8 cellular contexts compared by ENCODE assay signal in genomic region chr19:49145485-49146407, GRCh38. TPM values are rescaled to one million over a fixed set of nuclear protein-coding genes. Genes with fewer than 3 reads are reported as not detected.
DNase-seq lines count a peak whose midpoint lies in the region; ATAC-seq, FAIRE-seq and TF ChIP-seq lines count a peak whose summit lies in the region.

No MANE protein-coding gene starts in this region.

- intact Hi-C loops in adrenal gland (cut with DNase I) (loop anchor here (2.0 to 5.0 kb wide), 2 partner anchors 43 to 49 kb away; no protein-coding TSS in a partner anchor), left ventricle myocardium superior (cut with micrococcal nuclease) (loop anchor here (10.0 kb wide), 1 partner anchor 51 kb away; no protein-coding TSS in a partner anchor)

- FAIRE-seq in urothelium cell line (lab: Jason Lieb, UNC) = no peak

- H3K36me3 ChIP-seq in adrenal gland (replicated peaks in 1 of 2) = no peaks in the 10 kb centered on the region

- no peaks in the 10 kb centered on the region for H3K27me3 ChIP-seq in adrenal gland

- H3K4me3 ChIP-seq in adrenal gland = peak overlapping the region in 1 of 4 donors; percentile 40

- TF ChIP-seq CTCF in adrenal gland (IDR thresholded peaks at IDR 0.05) = peak; percentile 71 to 91 (median 84)

- no peaks in the 10 kb centered on the region for H3K9me3 ChIP-seq in adrenal gland (replicated peaks in 1 of 3)

- H3K4me1 ChIP-seq in adrenal gland (replicated peaks in 1 of 2) = peaks cover 9 to 23% of the 10 kb centered on the region in 2 donors

- no peak for TF ChIP-seq POLR2A in adrenal gland (IDR thresholded peaks at IDR 0.05)

- DNase-seq in CMK (ENCODE audit: low read depth) (peak; percentile 70), HuH-7.5 (ENCODE audit: low spot score) (peak; percentile 90), SW480 (ENCODE audit: low spot score) (peak; percentile 67), adrenal gland (peak; percentile 74 to 92 (median 83)), left ventricle myocardium superior (peak; percentile 89), putamen (ENCODE audit: low spot score) (peak; percentile 65), urothelium cell line (ENCODE audit: low spot score) (peak; percentile 68)

- WGBS in adrenal gland, 4 donors = 8 to 10% (median 9%) methylated on average over 21 to 31 of the region's 31 CpGs

- peak; percentile 9 for ATAC-seq in left ventricle myocardium superior
- ATAC-seq in HG03565 (IDR thresholded peaks at IDR 0.05; ENCODE audit: unreplicated experiment) = no peak

- peak overlapping the region in 1 of 5 donors; percentile 29 for H3K27ac ChIP-seq in adrenal gland

RNA-seq across cellular contexts. Expression of gene HRC, which starts 9.4 kb away (rescaled TPM):
- total RNA-seq in adrenal gland (1 to 10 TPM in 7 of 8 donors, under 1 TPM in 1; 0.77 to 7.1 (median 2.6) TPM), left ventricle myocardium superior (868 TPM)
- 1 to 10 TPM; 2.1 to 2.5 (median 2.4) TPM for polyA plus RNA-seq in adrenal gland

RNA-seq across cellular contexts. Expression of gene TRPM4, which starts 11.8 kb away (rescaled TPM):
- total RNA-seq in adrenal gland (10 to 100 TPM in 6 of 8 donors, 1 to 10 TPM in 2; 6.8 to 25.1 (median 15.7) TPM), left ventricle myocardium superior (26.6 TPM)
- 10 to 100 TPM in 2 of 3 donors, 1 to 10 TPM in 1; 4.2 to 56.3 (median 20.6) TPM for polyA plus RNA-seq in adrenal gland

RNA-seq across cellular contexts. Expression of gene PPFIA3, which starts 26.4 kb away (rescaled TPM):
- 10 to 100 TPM in 5 of 8 donors, 1 to 10 TPM in 3; 6.1 to 17.2 (median 14.6) TPM for total RNA-seq in adrenal gland
- 10 to 100 TPM in 2 of 3 donors, 1 to 10 TPM in 1; 2.9 to 60.2 (median 27.3) TPM for polyA plus RNA-seq in adrenal gland
- 4.0 TPM for total RNA-seq in left ventricle myocardium superior

RNA-seq across cellular contexts. Expression of gene C19orf73, which starts 26.8 kb away (rescaled TPM):
- 1 to 10 TPM in 7 of 8 donors, under 1 TPM in 1; 0.94 to 4.7 (median 1.8) TPM for total RNA-seq in adrenal gland
- 1 to 10 TPM; 1.1 to 8.2 (median 4.5) TPM for polyA plus RNA-seq in adrenal gland
- 1.2 TPM for total RNA-seq in left ventricle myocardium superior

RNA-seq across cellular contexts. Expression of gene LIN7B, which starts 31.6 kb away (rescaled TPM):
- total RNA-seq in adrenal gland (10 to 100 TPM in 3 of 8 donors, 1 to 10 TPM in 5; 4.9 to 15.3 (median 9.5) TPM), left ventricle myocardium superior (19.8 TPM)
- 10 to 100 TPM in 2 of 3 donors, 1 to 10 TPM in 1; 4.4 to 35.2 (median 32.9) TPM for polyA plus RNA-seq in adrenal gland

Comparison
In these comparisons a context has a peak if more than half of its experiments do, and no peak if none do; other contexts are left out.
1. RNA of gene HRC, which starts 9.4 kb away (total RNA-seq): 868 TPM in left ventricle myocardium superior (single experiment); 0.77 to 7.1 TPM in adrenal gland; every median in the first group is over 100 times any median in the second.
2. Peak in every context shown above with its lines, with median percentiles within 50 percentile points of each other: DNase-seq.